8 cellular contexts compared by ENCODE assay signal in genomic region chr21:8464403-8465152, GRCh38.
DNase-seq lines count a peak whose midpoint lies in the region; ATAC-seq, FAIRE-seq and TF ChIP-seq lines count a peak whose summit lies in the region.
"Not testable (repeated sequence)": the region's sequence is repeated elsewhere in the genome, so short reads cannot be mapped to it uniquely, and the experiment has no call there.

No MANE protein-coding gene starts in this region.

- not testable (repeated sequence) for H3K4me1 Mint-ChIP-seq in CD4-positive, alpha-beta T cell (ENCODE audit: low read depth); WTC11

- not testable (repeated sequence) for H3K4me3 Mint-ChIP-seq in CD4-positive, alpha-beta T cell; WTC11

- DNase-seq in CD4-positive, alpha-beta T cell; WTC11 (ENCODE audit: low spot score); Right ventricle myocardium inferior (ENCODE audit: missing footprints); pancreas: not testable (repeated sequence)

- POLR2A ChIA-PET in CD4-positive, alpha-beta T cell (lab: Charles Lee); WTC11 (lab: Charles Lee): not testable (repeated sequence)

- CTCF ChIA-PET in CD4-positive, alpha-beta T cell (lab: Charles Lee); WTC11 (lab: Charles Lee): not testable (repeated sequence)

- H3K36me3 Mint-ChIP-seq in CD4-positive, alpha-beta T cell (ENCODE audit: low read depth); WTC11: not testable (repeated sequence)

- intact Hi-C loops in CD4-positive, alpha-beta T cell (cut with DNase I, micrococcal nuclease); Right ventricle myocardium inferior (cut with DNase I); pancreas (cut with DNase I): not testable (repeated sequence)

- not testable (repeated sequence) for H3K27ac ChIP-seq in CD4-positive, alpha-beta T cell (ENCODE audit: low read depth, low read length); pancreas

- no CpG with 5 or more reads among the region's 3 CpGs for WGBS in pancreas, 2 donors

- H3K9me3 ChIP-seq in CD4-positive, alpha-beta T cell (ENCODE audit: control insufficient read depth, low read length); pancreas: not testable (repeated sequence)

- not testable (repeated sequence) for H3K36me3 ChIP-seq in pancreas

- H3K27ac Mint-ChIP-seq in CD4-positive, alpha-beta T cell; WTC11: not testable (repeated sequence)

- H3K4me3 ChIP-seq in pancreas, result not testable (repeated sequence)

- H3K27me3 ChIP-seq in CD4-positive, alpha-beta T cell (ENCODE audit: control insufficient read depth, insufficient read depth, low read length); pancreas: not testable (repeated sequence)

- H3K27me3 Mint-ChIP-seq in CD4-positive, alpha-beta T cell; WTC11 (ENCODE audit: low read depth): not testable (repeated sequence)

- TF ChIP-seq CTCF in CD4-positive, alpha-beta T cell (IDR thresholded peaks at IDR 0.05); WTC11 (IDR thresholded peaks at IDR 0.05); pancreas (IDR thresholded peaks at IDR 0.05): not testable (repeated sequence)

- not testable (repeated sequence) for H3K9me3 Mint-ChIP-seq in CD4-positive, alpha-beta T cell; WTC11

- FAIRE-seq in pancreas (lab: Jason Lieb, UNC), result not testable (repeated sequence)

- ATAC-seq in CD4-positive, alpha-beta T cell (ENCODE audit: poor library complexity), result peak; percentile 55
- ATAC-seq in GM19025 (IDR thresholded peaks at IDR 0.05; ENCODE audit: low read depth, unreplicated experiment) (peak; percentile 75), GM21717 (IDR thresholded peaks at IDR 0.05; ENCODE audit: unreplicated experiment) (peak; percentile 86), HG02943 (IDR thresholded peaks at IDR 0.05; ENCODE audit: low read depth, unreplicated experiment) (peak; percentile 72), HG03354 (IDR thresholded peaks at IDR 0.05; ENCODE audit: poor library complexity, severe bottlenecking, unreplicated experiment) (peak; percentile 78), WTC11 (peak; percentile 86), Right ventricle myocardium inferior (peak; percentile 95), pancreas (peak; percentile 77 to 92 (median 88))

- H3K4me1 ChIP-seq in pancreas, result not testable (repeated sequence)
